Comparison of ENCODE assay signal across 1 cellular context in genomic region chr18:9811978-9812377, GRCh38.
TF ChIP-seq lines count a peak whose summit lies in the region.

No MANE protein-coding gene starts in this region.

TF ChIP-seq in K562, 482 proteins besides CTCF, POLR2A, EP300 and RAD21 (continued from another document):
- TF ChIP-seq AFF1 (IDR thresholded peaks at IDR 0.05; ENCODE audit: low read depth in 1 of 2, partially characterized antibody in 2 of 2) (peak in 1 of 2 experiments; percentile 12), MEIS2 (IDR thresholded peaks at IDR 0.05; ENCODE audit: partially characterized antibody) (no peak), ATF7 (IDR thresholded peaks at IDR 0.05) (peak; percentile 79), FOXJ2 (tag; IDR thresholded peaks at IDR 0.05) (peak; percentile 24), ZNF184 (CRISPR knock-in tag; IDR thresholded peaks at IDR 0.05) (no peak), CREB3L1 (IDR thresholded peaks at IDR 0.05; ENCODE audit: borderline replicate concordance, low read depth) (no peak), HOXB6 (CRISPR knock-in tag; IDR thresholded peaks at IDR 0.05; ENCODE audit: borderline replicate concordance) (no peak), TEAD4 (IDR thresholded peaks at IDR 0.05; ENCODE audit: low read length) (peak; percentile 11; the same call in 1 of the 2 replicates), TEAD4 (CRISPR knock-in tag; IDR thresholded peaks at IDR 0.05; ENCODE audit: borderline replicate concordance) (no peak), THRA (IDR thresholded peaks at IDR 0.05) (peak; percentile 53; the same call in 1 of the 2 replicates), NR2C2 (CRISPR knock-in tag; IDR thresholded peaks at IDR 0.05) (no peak), NR2C2 (tag; IDR thresholded peaks at IDR 0.05) (peak; percentile 61), HDAC8 (tag; IDR thresholded peaks at IDR 0.05) (0 out of 2 replicates have a peak, but pooled peaks have one; percentile 38), CREB3 (tag; conservative IDR thresholded peaks at IDR 0.05; ENCODE audit: low read depth) (peak; percentile 57), UBTF (IDR thresholded peaks at IDR 0.05; ENCODE audit: borderline replicate concordance in 1 of 2, low read depth in 2 of 2, low read length in 2 of 2) (0 out of 4 replicates have a peak, but pooled peaks of 1 of the 2 experiments have one; percentile 31), ESRRA (IDR thresholded peaks at IDR 0.05; ENCODE audit: borderline replicate concordance, low read depth) (peak; percentile 22; the same call in 1 of the 2 replicates), CTBP1 (IDR thresholded peaks at IDR 0.05; ENCODE audit: borderline replicate concordance) (peak; percentile 52; the same call in 1 of the 2 replicates), TEAD2 (tag; IDR thresholded peaks at IDR 0.05) (0 out of 2 replicates have a peak, but pooled peaks have one; percentile 11), ZNF41 (CRISPR knock-in tag; conservative IDR thresholded peaks at IDR 0.05) (no peak), BRD4 (IDR thresholded peaks at IDR 0.05) (0 out of 2 replicates have a peak, but pooled peaks have one; percentile 60), ZNF592 (IDR thresholded peaks at IDR 0.05) (peak; percentile 65; the same call in 1 of the 2 replicates), L3MBTL2 (IDR thresholded peaks at IDR 0.05) (peak; percentile 17; the same call in 1 of the 2 replicates), ZNF175 (CRISPR knock-in tag; IDR thresholded peaks at IDR 0.05; ENCODE audit: low read depth) (0 out of 2 replicates have a peak, but pooled peaks have one; percentile 16), SRF (CRISPR knock-in tag; IDR thresholded peaks at IDR 0.05) (peak; percentile 79 to 97; a peak in 3 of 4 replicates), NR2C1 (IDR thresholded peaks at IDR 0.05) (peak; percentile 13; the same call in 1 of the 2 replicates), NR2C1 (tag; IDR thresholded peaks at IDR 0.05) (no peak), PBX2 (CRISPR knock-in tag; IDR thresholded peaks at IDR 0.05; ENCODE audit: low read depth) (no peak), PBX2 (tag; conservative IDR thresholded peaks at IDR 0.05; ENCODE audit: low read depth) (peak; percentile 17; the same call in 1 of the 2 replicates)
